In genomic region chr4:124070688-124071484, GRCh38 we compare ENCODE assay signal across 23 cellular contexts.
DNase-seq lines count a peak whose midpoint lies in the region; TF ChIP-seq lines count a peak whose summit lies in the region.
"Had no signal": no experiment of that assay in that cellular context is flagged by ENCODE, and none has a peak within 500 bp of the region (broad histone marks: within the 10 kb centered on the region; RNA-seq: fewer than 3 reads in every experiment).

No MANE protein-coding gene starts in this region.

- no peak overlapping the region for H3K4me2 ChIP-seq in mesendoderm (ENCODE audit: low read length)
- H3K4me2 ChIP-seq: BLaER1, KMS-11, PC-9 had no signal

- no peak overlapping the region for H3K23ac ChIP-seq in mesendoderm (ENCODE audit: low read length)

- no peak overlapping the region for H3K4me3 Mint-ChIP-seq in endodermal cell
- H3K4me3 Mint-ChIP-seq: CD4-positive, alpha-beta T cell had no signal

- no peak for TF ChIP-seq CTCF in endodermal cell (conservative IDR thresholded peaks at IDR 0.05)

- H4K5ac ChIP-seq in mesendoderm (ENCODE audit: low read length) = no peak overlapping the region

- H3K27ac Mint-ChIP-seq in endodermal cell = no peak overlapping the region
- H3K27ac Mint-ChIP-seq: CD4-positive, alpha-beta T cell had no signal

- no peak overlapping the region for H2AK5ac ChIP-seq in mesendoderm (ENCODE audit: low read length)

- H3K27ac ChIP-seq in endodermal cell (ENCODE audit: low read depth, low read length) (no peak overlapping the region), mesendoderm (ENCODE audit: low read depth, low read length) (no peak overlapping the region)
- H3K27ac ChIP-seq: 22Rv1, BLaER1, KMS-11, PC-9, RWPE1, SK-N-MC had no signal

- WGBS in endodermal cell (ENCODE audit: insufficient coverage in 1 of 2, insufficient read length in 1 of 2), 2 experiments = 93 to 100% methylated on average over 2 to 3 of the region's 3 CpGs
- no CpG with 5 or more reads among the region's 3 CpGs for WGBS in mesendoderm (ENCODE audit: extremely low coverage, insufficient coverage, low lambda C conversion rate)

- H2BK5ac ChIP-seq in mesendoderm (ENCODE audit: low read length) = no peak overlapping the region

- no peak overlapping the region for H2BK15ac ChIP-seq in mesendoderm (replicated peaks; ENCODE audit: low read depth)

- H3K36me3 Mint-ChIP-seq in endodermal cell (ENCODE audit: low read depth) = peaks cover 4% of the 10 kb centered on the region

- no peak overlapping the region for H3K56ac ChIP-seq in mesendoderm (ENCODE audit: low read length)

- peak; percentile 20 for DNase-seq in DMS 273 (lab: John Stamatoyannopoulos, UW; ENCODE audit: unreplicated experiment)
- DNase-seq in DMS 273 treated with DMSO at 0.1 percent for 48 hours (lab: John Stamatoyannopoulos, UW) = no peak
- DNase-seq in MV-4-11 (lab: John Stamatoyannopoulos, UW) = peak; percentile 4
- DNase-seq in endodermal cell = no peak
- no peak for DNase-seq in mesendoderm
- DNase-seq in NCI-H69 (lab: John Stamatoyannopoulos, UW) = no peak
- DNase-seq in NCI-H2081 (lab: John Stamatoyannopoulos, UW) = no peak
- no peak for DNase-seq in dedifferentiated amniotic fluid mesenchymal stem cell (ENCODE audit: extremely low spot score)
- DNase-seq: ACHN; Caco-2; CD4-positive, alpha-beta T cell; NCI-H1694; NCI-H2081 treated with DMSO at 0.1 percent for 48 hours; NCI-H2171 treated with DMSO at 0.1 percent for 48 hours; NCI-H524 treated with DMSO at 0.1 percent for 48 hours; PC-9; SHP77 treated with DMSO at 0.1 percent for 48 hours; SW 1271 had no signal

- H3K79me1 ChIP-seq in mesendoderm (ENCODE audit: low read length) = no peaks in the 10 kb centered on the region

- peaks cover 29% of the 10 kb centered on the region for H3K9me3 Mint-ChIP-seq in endodermal cell

- H3K4me1 Mint-ChIP-seq in endodermal cell = peaks cover under 1% of the 10 kb centered on the region

- H3K79me2 ChIP-seq in mesendoderm (ENCODE audit: control insufficient read depth, insufficient read depth, low read length) = no peaks in the 10 kb centered on the region

- H4K8ac ChIP-seq in mesendoderm (ENCODE audit: low read depth, low read length) = no peak overlapping the region

- peak overlapping the region; percentile 34 for H3K4me3 ChIP-seq in endodermal cell (ENCODE audit: low read length)
- H3K4me3 ChIP-seq in mesendoderm (ENCODE audit: low read length) = no peak overlapping the region
- H3K4me3 ChIP-seq: BLaER1, PC-9, SK-N-MC had no signal

- H3K27me3 ChIP-seq in endodermal cell (ENCODE audit: control insufficient read depth, insufficient read depth, low read length, poor library complexity, severe bottlenecking) (no peaks in the 10 kb centered on the region), mesendoderm (ENCODE audit: insufficient read depth, low read length, poor library complexity) (no peaks in the 10 kb centered on the region)
- H3K27me3 ChIP-seq: BLaER1 had no signal

- H2BK120ac ChIP-seq in mesendoderm (ENCODE audit: low read depth, low read length) = no peak overlapping the region

- H3K9me3 ChIP-seq in endodermal cell (ENCODE audit: control insufficient read depth, low read length) = peaks cover 34% of the 10 kb centered on the region

- no peaks in the 10 kb centered on the region for H3K36me3 ChIP-seq in endodermal cell (ENCODE audit: control insufficient read depth, insufficient read depth, low read length)
- no peaks in the 10 kb centered on the region for H3K36me3 ChIP-seq in mesendoderm (ENCODE audit: control insufficient read depth, insufficient read depth, low read length)
- H3K36me3 ChIP-seq: BLaER1 had no signal

- H3K9ac ChIP-seq in endodermal cell (ENCODE audit: extremely low read depth, low read length, poor library complexity, severe bottlenecking) (no peak overlapping the region), mesendoderm (ENCODE audit: low read length) (no peak overlapping the region)
- H3K9ac ChIP-seq: BLaER1, KMS-11 had no signal

- no peak overlapping the region for H3K18ac ChIP-seq in mesendoderm (ENCODE audit: low read length)

- H3K27me3 Mint-ChIP-seq in endodermal cell (ENCODE audit: insufficient read depth) = no peaks in the 10 kb centered on the region
- H3K27me3 Mint-ChIP-seq: CD4-positive, alpha-beta T cell had no signal

- H3K4ac ChIP-seq in mesendoderm (ENCODE audit: low read depth, low read length) = no peak overlapping the region

- H3K4me1 ChIP-seq in endodermal cell (ENCODE audit: control insufficient read depth, insufficient read depth, low read length) (peaks cover under 1% of the 10 kb centered on the region), mesendoderm (ENCODE audit: control insufficient read depth, low read depth, low read length) (no peaks in the 10 kb centered on the region)
- H3K4me1 ChIP-seq: BLaER1, Caco-2 had no signal

Comparison
In these comparisons a context has a peak if more than half of its experiments do, and no peak if none do; other contexts are left out.
1. DNase-seq: peak in DMS 273 (single experiment) and MV-4-11 (single experiment); none in DMS 273 treated with DMSO at 0.1 percent for 48 hours (single experiment), endodermal cell (single experiment), mesendoderm (single experiment), NCI-H69 (single experiment), NCI-H2081 (0 of 2) and dedifferentiated amniotic fluid mesenchymal stem cell (single experiment).